ENCODE assay signal across 27 cellular contexts in genomic region chr18:10298346-10298745, GRCh38.
"Had no signal": no experiment of that assay in that cellular context is flagged by ENCODE, and none has a peak within 500 bp of the region (broad histone marks: within the 10 kb centered on the region; RNA-seq: fewer than 3 reads in every experiment).

No MANE protein-coding gene starts in this region.

- H3K36me3 ChIP-seq: ascending aorta had no signal

- H3K27me3 Mint-ChIP-seq: activated CD4-positive, alpha-beta T cell treated with anti-CD3 and anti-CD28 coated beads, Interleukin-2, amount 10 ng/mL, durations not matched to agents 7 days and 5 days had no signal

- FAIRE-seq: bronchial epithelial cell had no signal

- H3K27ac ChIP-seq: ascending aorta, body of pancreas, KMS-11, RWPE1 had no signal

- H3K4me2 ChIP-seq: KMS-11 had no signal

- H3K4me3 ChIP-seq: ascending aorta, body of pancreas had no signal

- H3K27ac Mint-ChIP-seq: activated CD4-positive, alpha-beta memory T cell treated with anti-CD3 and anti-CD28 coated beads for 36 hours; activated CD4-positive, alpha-beta T cell treated with anti-CD3 and anti-CD28 coated beads, Interleukin-2, amount 10 ng/mL, durations not matched to agents 7 days and 5 days; activated naive CD4-positive, alpha-beta T cell treated with anti-CD3 and anti-CD28 coated beads, Interleukin-2, amount 50 U/mL, for 72 hours; activated naive CD8-positive, alpha-beta T cell treated with anti-CD3 and anti-CD28 coated beads, Interleukin-2, amount 50 U/mL, for 24 hours; T-helper 1 cell treated with Interleukin-12 subunit alpha and Interleukin-12 subunit beta and Interleukin-4 antibody, amounts not matched to agents 30 μg/mL and 1 μg/mL, for 36 hours; WTC11 had no signal

- ATAC-seq: activated naive CD4-positive, alpha-beta T cell treated with anti-CD3 and anti-CD28 coated beads, Interleukin-2, amount 50 U/mL, for 72 hours; activated naive CD8-positive, alpha-beta T cell treated with anti-CD3 and anti-CD28 coated beads, Interleukin-2, amount 50 U/mL, for 24 hours; activated T-cell treated with anti-CD3 and anti-CD28 coated beads, Interleukin-2, amount 50 U/mL, for 4 hours; body of pancreas; Panc1; WTC11 had no signal

- H3K27me3 ChIP-seq: ascending aorta, body of pancreas had no signal

- H3K36me3 Mint-ChIP-seq: activated CD4-positive, alpha-beta memory T cell treated with anti-CD3 and anti-CD28 coated beads for 36 hours; activated naive CD4-positive, alpha-beta T cell treated with anti-CD3 and anti-CD28 coated beads, Interleukin-2, amount 50 U/mL, for 72 hours; WTC11 had no signal

- H3K9me3 ChIP-seq: ascending aorta, body of pancreas had no signal

- H3K9me3 Mint-ChIP-seq: activated CD4-positive, alpha-beta memory T cell treated with anti-CD3 and anti-CD28 coated beads for 36 hours; activated CD4-positive, alpha-beta T cell treated with anti-CD3 and anti-CD28 coated beads, Interleukin-2, amount 10 ng/mL, durations not matched to agents 7 days and 5 days; activated naive CD8-positive, alpha-beta T cell treated with anti-CD3 and anti-CD28 coated beads, Interleukin-2, amount 50 U/mL, for 24 hours; activated T-cell treated with anti-CD3 and anti-CD28 coated beads, Interleukin-2, amount 50 U/mL, for 4 hours; T-helper 1 cell treated with Interleukin-12 subunit alpha and Interleukin-12 subunit beta and Interleukin-4 antibody, amounts not matched to agents 30 μg/mL and 1 μg/mL, for 36 hours had no signal

- H3K4me3 Mint-ChIP-seq: activated CD4-positive, alpha-beta memory T cell treated with anti-CD3 and anti-CD28 coated beads for 36 hours; activated CD4-positive, alpha-beta T cell treated with anti-CD3 and anti-CD28 coated beads, Interleukin-2, amount 10 ng/mL, durations not matched to agents 7 days and 5 days; activated naive CD8-positive, alpha-beta T cell treated with anti-CD3 and anti-CD28 coated beads, Interleukin-2, amount 50 U/mL, for 24 hours; activated T-cell treated with anti-CD3 and anti-CD28 coated beads, Interleukin-2, amount 50 U/mL, for 4 hours; T-helper 1 cell treated with Interleukin-12 subunit alpha and Interleukin-12 subunit beta and Interleukin-4 antibody, amounts not matched to agents 30 μg/mL and 1 μg/mL, for 36 hours; WTC11 had no signal

- H3K4me1 ChIP-seq: ascending aorta, body of pancreas had no signal

- H3K4me1 Mint-ChIP-seq: activated CD4-positive, alpha-beta T cell treated with anti-CD3 and anti-CD28 coated beads, Interleukin-2, amount 10 ng/mL, durations not matched to agents 7 days and 5 days had no signal

- DNase-seq: activated CD4-positive, alpha-beta memory T cell treated with anti-CD3 and anti-CD28 coated beads for 36 hours; activated CD4-positive, alpha-beta T cell treated with anti-CD3 and anti-CD28 coated beads, Interleukin-2, amount 10 ng/mL, durations not matched to agents 7 days and 5 days; activated CD8-positive, alpha-beta memory T cell treated with anti-CD3 and anti-CD28 coated beads for 24 hours; activated effector memory CD4-positive, alpha-beta T cell treated with anti-CD3 and anti-CD28 coated beads, Interleukin-2, amount 50 U/mL, for 16 hours; activated naive CD4-positive, alpha-beta T cell treated with Interleukin-2 at 50 U/mL for 16 hours; activated naive CD8-positive, alpha-beta T cell treated with anti-CD3 and anti-CD28 coated beads, Interleukin-2, amount 50 U/mL, for 24 hours; activated T-cell treated with anti-CD3 and anti-CD28 coated beads, Interleukin-2, amount 50 U/mL, for 4 hours; amniotic stem cell; body of pancreas; central memory CD4-positive, alpha-beta T cell; NCI-H1048; NCI-H146; NCI-H1930; NCI-H2171; NCI-H226; NCI-H526 treated with DMSO at 0.1 percent for 48 hours; NCI-H82; OCI-M1; Right ventricle myocardium superior had no signal

- H3K9ac ChIP-seq: KMS-11 had no signal
